Comparison of ENCODE assay signal across 8 cellular contexts in genomic region chr6:169381988-169382387, GRCh38.
"Had no signal": no experiment of that assay in that cellular context is flagged by ENCODE, and none has a peak within 500 bp of the region (broad histone marks: within the 10 kb centered on the region; RNA-seq: fewer than 3 reads in every experiment).

No MANE protein-coding gene starts in this region.

- ATAC-seq: GM23338, HCT116 had no signal

- H3K27ac ChIP-seq: KMS-11 had no signal

- H3K4me3 Mint-ChIP-seq: GM23338, HFFc6, IgD-negative memory B cell had no signal

- H3K4me3 ChIP-seq: GM23338, HAP-1 had no signal

- H2AFZ ChIP-seq: GM23338 had no signal

- H3K4me1 ChIP-seq: HAP-1 had no signal

- H3K27ac Mint-ChIP-seq: GM23338, HFFc6, IgD-negative memory B cell had no signal

- H3K36me3 Mint-ChIP-seq: IgD-negative memory B cell had no signal

- H3K9ac ChIP-seq: KMS-11 had no signal

- H3K36me3 ChIP-seq: HAP-1 had no signal

- H3K4me2 ChIP-seq: GM23338, KMS-11 had no signal

- DNase-seq: H7, HFFc6, KBM-7 had no signal

- H3K9me3 ChIP-seq: HAP-1 had no signal

- H3K4me1 Mint-ChIP-seq: GM23338 had no signal
